16 cellular contexts compared by ENCODE assay signal in the genomic region with DNA sequence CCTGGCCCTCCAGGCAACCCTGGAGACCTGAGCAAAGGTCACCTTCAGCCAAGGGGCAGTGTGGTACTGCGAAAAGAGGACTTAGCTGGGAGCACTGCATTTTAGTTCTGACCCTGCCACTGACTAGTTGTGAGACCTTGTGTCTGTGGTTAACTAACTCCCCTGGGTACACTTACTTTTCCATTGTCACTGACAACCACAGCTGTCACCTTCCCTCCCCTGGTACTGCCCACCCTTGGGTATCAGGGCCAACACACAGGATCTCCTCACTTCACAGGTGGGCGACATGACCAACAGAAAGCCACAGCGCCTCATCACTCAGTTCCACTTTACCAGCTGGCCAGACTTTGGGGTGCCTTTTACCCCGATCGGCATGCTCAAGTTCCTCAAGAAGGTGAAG. TPM values are rescaled to one million over a fixed set of nuclear protein-coding genes. Genes with fewer than 3 reads are reported as not detected.
DNase-seq lines count a peak whose midpoint lies in the region; ATAC-seq and TF ChIP-seq lines count a peak whose summit lies in the region.
"Had no signal": no experiment of that assay in that cellular context is flagged by ENCODE, and none has a peak within 500 bp of the region (broad histone marks: within the 10 kb centered on the region; RNA-seq: fewer than 3 reads in every experiment).

No MANE protein-coding gene starts in this region.

- peak overlapping the region; percentile 17 for H3K27ac Mint-ChIP-seq in activated T-cell treated with anti-CD3 and anti-CD28 coated beads, Interleukin-2, amount 50 U/mL, for 72 hours
- H3K27ac Mint-ChIP-seq in immature natural killer cell = peak overlapping the region in 4 of 6 donors; percentile 25 to 60 (median 53)

- peaks cover 43% of the 10 kb centered on the region for H3K36me3 ChIP-seq in WERI-Rb-1
- H3K36me3 ChIP-seq: MG63 had no signal

- intact Hi-C loops in sciatic nerve (cut with DNase I) (no loop called here), posterior cingulate gyrus (cut with DNase I) (no loop called here)

- peaks cover 3% of the 10 kb centered on the region for H3K9me3 ChIP-seq in WERI-Rb-1 (ENCODE audit: severe bottlenecking)
- H3K9me3 ChIP-seq: MG63 had no signal

- no peak overlapping the region for H3K4me3 Mint-ChIP-seq in activated T-cell treated with anti-CD3 and anti-CD28 coated beads, Interleukin-2, amount 50 U/mL, for 72 hours
- no peak overlapping the region for H3K4me3 Mint-ChIP-seq in immature natural killer cell

- no peaks in the 10 kb centered on the region for H3K9me3 Mint-ChIP-seq in activated T-cell treated with anti-CD3 and anti-CD28 coated beads, Interleukin-2, amount 50 U/mL, for 72 hours
- H3K9me3 Mint-ChIP-seq in immature natural killer cell = no peaks in the 10 kb centered on the region

- peak; percentile 49 to 52 for ATAC-seq in activated T-cell treated with anti-CD3 and anti-CD28 coated beads, Interleukin-2, amount 50 U/mL, for 72 hours (replicated peaks in 1 of 2)
- peak; percentile 15 for ATAC-seq in sciatic nerve
- ATAC-seq: PC-3 had no signal

- no peaks in the 10 kb centered on the region for H3K27me3 ChIP-seq in WERI-Rb-1 (ENCODE audit: insufficient read depth, low read depth, severe bottlenecking)
- H3K27me3 ChIP-seq: MG63 had no signal

- H3K36me3 Mint-ChIP-seq in activated T-cell treated with anti-CD3 and anti-CD28 coated beads, Interleukin-2, amount 50 U/mL, for 72 hours (ENCODE audit: insufficient read depth in 2 of 2) = peaks cover 18 to 45% of the 10 kb centered on the region in 2 donors
- H3K36me3 Mint-ChIP-seq in immature natural killer cell = peaks cover 21 to 61% (median 27%) of the 10 kb centered on the region in 3 donors

- no peak for TF ChIP-seq CTCF in WERI-Rb-1 (IDR thresholded peaks at IDR 0.05; ENCODE audit: low read depth, low read length)

- H3K4me3 ChIP-seq in WERI-Rb-1 (ENCODE audit: low read depth, low read length) = no peak overlapping the region
- H3K4me3 ChIP-seq: MG63 had no signal

- H3K4me1 Mint-ChIP-seq in activated T-cell treated with anti-CD3 and anti-CD28 coated beads, Interleukin-2, amount 50 U/mL, for 72 hours (ENCODE audit: low read depth) = peaks cover 48% of the 10 kb centered on the region
- no peaks in the 10 kb centered on the region for H3K4me1 Mint-ChIP-seq in immature natural killer cell

- H3K27ac ChIP-seq in WERI-Rb-1 = peak overlapping the region; percentile 74

- DNase-seq in activated T-cell treated with anti-CD3 and anti-CD28 coated beads, Interleukin-2, amount 50 U/mL, for 72 hours = no peak
- DNase-seq in activated T-cell treated with anti-CD3 and anti-CD28 coated beads, Interleukin-2, amount 50 U/mL, for 48 hours = no peak
- DNase-seq in WERI-Rb-1 (no peak), immature natural killer cell (no peak), sciatic nerve (ENCODE audit: low spot score) (peak; percentile 33), posterior cingulate gyrus (no peak), kidney glomerular epithelial cell (lab: John Stamatoyannopoulos, UW) (no peak), activated gamma-delta T cell treated with Interleukin-2 at 50 U/mL for 16 hours (no peak)
- DNase-seq: C1 segment of cervical spinal cord, H7, MG63, NCI-H1092, NCI-H2081 treated with DMSO at 0.1 percent for 48 hours, NCI-H510A, NCI-H774, PC-3 had no signal

- no peaks in the 10 kb centered on the region for H3K27me3 Mint-ChIP-seq in activated T-cell treated with anti-CD3 and anti-CD28 coated beads, Interleukin-2, amount 50 U/mL, for 72 hours (ENCODE audit: low read depth)
- H3K27me3 Mint-ChIP-seq in immature natural killer cell (ENCODE audit: low read depth in 3 of 3) = peaks cover 0 to 7% (median 2%) of the 10 kb centered on the region in 3 donors

RNA-seq across cellular contexts. Expression of gene GNRH2, which starts 21.6 kb away (rescaled TPM):
- 10 to 100 TPM in 1 of 2 donors, 1 to 10 TPM in 1; 5.5 to 87.1 TPM for total RNA-seq in activated T-cell treated with anti-CD3 and anti-CD28 coated beads, Interleukin-2, amount 50 U/mL, for 72 hours
- not detected for polyA plus RNA-seq in immature natural killer cell
- total RNA-seq in sciatic nerve = not detected
- total RNA-seq: H7, PC-3 had no signal

RNA-seq across cellular contexts. Expression of gene MRPS26, which starts 24.1 kb away (rescaled TPM):
- total RNA-seq in activated T-cell treated with anti-CD3 and anti-CD28 coated beads, Interleukin-2, amount 50 U/mL, for 72 hours = 100 to 1,000 TPM; 100 to 155 TPM
- 10 to 100 TPM; 65.2 to 76.5 (median 70.7) TPM for polyA plus RNA-seq in immature natural killer cell
- 29.6 TPM for total RNA-seq in sciatic nerve

RNA-seq across cellular contexts. Expression of gene OXT, which starts 49.6 kb away (rescaled TPM):
- 1 to 10 TPM; 1.2 to 1.8 TPM for total RNA-seq in activated T-cell treated with anti-CD3 and anti-CD28 coated beads, Interleukin-2, amount 50 U/mL, for 72 hours
- 1 to 10 TPM in 1 of 3 donors, not detected in 2; 1.1 TPM for polyA plus RNA-seq in immature natural killer cell
- not detected for total RNA-seq in sciatic nerve
- total RNA-seq: PC-3 had no signal
